Comparison of ENCODE assay signal across 1 cellular context in the genomic region with DNA sequence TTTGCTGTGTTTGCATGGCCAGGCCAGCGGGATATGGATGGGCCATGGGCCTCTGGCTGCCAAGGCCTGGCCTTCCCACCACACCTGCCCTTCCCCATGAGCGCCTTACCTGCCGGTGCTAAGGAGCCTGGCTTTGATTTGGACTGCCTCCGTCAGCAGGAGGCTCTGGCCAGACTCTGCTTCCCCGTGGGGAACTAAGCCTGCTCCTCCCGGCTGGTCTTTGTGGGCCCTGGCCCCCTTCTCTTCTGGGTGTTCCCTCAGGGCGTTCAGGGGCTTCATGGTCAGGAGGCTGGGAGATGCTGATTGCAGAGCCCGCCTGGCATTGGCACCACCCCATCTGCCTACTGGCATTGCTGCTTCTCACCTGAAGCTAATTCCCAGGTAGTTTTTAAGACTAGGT.
TF ChIP-seq lines count a peak whose summit lies in the region.

No MANE protein-coding gene starts in this region.

TF ChIP-seq in HepG2, 621 proteins besides CTCF, POLR2A, EP300 and RAD21:
- TF ChIP-seq, protein P1, sequence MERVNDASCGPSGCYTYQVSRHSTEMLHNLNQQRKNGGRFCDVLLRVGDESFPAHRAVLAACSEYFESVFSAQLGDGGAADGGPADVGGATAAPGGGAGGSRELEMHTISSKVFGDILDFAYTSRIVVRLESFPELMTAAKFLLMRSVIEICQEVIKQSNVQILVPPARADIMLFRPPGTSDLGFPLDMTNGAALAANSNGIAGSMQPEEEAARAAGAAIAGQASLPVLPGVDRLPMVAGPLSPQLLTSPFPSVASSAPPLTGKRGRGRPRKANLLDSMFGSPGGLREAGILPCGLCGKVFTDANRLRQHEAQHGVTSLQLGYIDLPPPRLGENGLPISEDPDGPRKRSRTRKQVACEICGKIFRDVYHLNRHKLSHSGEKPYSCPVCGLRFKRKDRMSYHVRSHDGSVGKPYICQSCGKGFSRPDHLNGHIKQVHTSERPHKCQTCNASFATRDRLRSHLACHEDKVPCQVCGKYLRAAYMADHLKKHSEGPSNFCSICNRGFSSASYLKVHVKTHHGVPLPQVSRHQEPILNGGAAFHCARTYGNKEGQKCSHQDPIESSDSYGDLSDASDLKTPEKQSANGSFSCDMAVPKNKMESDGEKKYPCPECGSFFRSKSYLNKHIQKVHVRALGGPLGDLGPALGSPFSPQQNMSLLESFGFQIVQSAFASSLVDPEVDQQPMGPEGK (CRISPR knock-in tag; IDR thresholded peaks at IDR 0.05), result no peak
- TF ChIP-seq, protein P2, sequence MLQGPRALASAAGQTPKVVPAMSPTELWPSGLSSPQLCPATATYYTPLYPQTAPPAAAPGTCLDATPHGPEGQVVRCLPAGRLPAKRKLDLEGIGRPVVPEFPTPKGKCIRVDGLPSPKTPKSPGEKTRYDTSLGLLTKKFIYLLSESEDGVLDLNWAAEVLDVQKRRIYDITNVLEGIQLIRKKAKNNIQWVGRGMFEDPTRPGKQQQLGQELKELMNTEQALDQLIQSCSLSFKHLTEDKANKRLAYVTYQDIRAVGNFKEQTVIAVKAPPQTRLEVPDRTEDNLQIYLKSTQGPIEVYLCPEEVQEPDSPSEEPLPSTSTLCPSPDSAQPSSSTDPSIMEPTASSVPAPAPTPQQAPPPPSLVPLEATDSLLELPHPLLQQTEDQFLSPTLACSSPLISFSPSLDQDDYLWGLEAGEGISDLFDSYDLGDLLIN (CRISPR knock-in tag; IDR thresholded peaks at IDR 0.05; ENCODE audit: borderline replicate concordance), result no peak
- TF ChIP-seq GABPB1 (CRISPR knock-in tag; IDR thresholded peaks at IDR 0.05) (no peak), BRD4 (CRISPR knock-in tag; IDR thresholded peaks at IDR 0.05) (no peak), HDAC2 (CRISPR knock-in tag; IDR thresholded peaks at IDR 0.05) (no peak), KDM5B (CRISPR knock-in tag; IDR thresholded peaks at IDR 0.05; ENCODE audit: borderline replicate concordance) (no peak), ZNF383 (CRISPR knock-in tag; IDR thresholded peaks at IDR 0.05; ENCODE audit: borderline replicate concordance) (no peak), KLF9 (CRISPR knock-in tag; IDR thresholded peaks at IDR 0.05; ENCODE audit: low read depth) (no peak), GLI4 (CRISPR knock-in tag; IDR thresholded peaks at IDR 0.05; ENCODE audit: borderline replicate concordance) (no peak), ZNF350 (CRISPR knock-in tag; IDR thresholded peaks at IDR 0.05; ENCODE audit: borderline replicate concordance, low read depth) (no peak), JARID2 (CRISPR knock-in tag; IDR thresholded peaks at IDR 0.05; ENCODE audit: insufficient replicate concordance) (no peak), FOXA1 (IDR thresholded peaks at IDR 0.05) (no peak), FOXA1 (CRISPR knock-in tag; IDR thresholded peaks at IDR 0.05) (no peak)
- TF ChIP-seq, protein P3, sequence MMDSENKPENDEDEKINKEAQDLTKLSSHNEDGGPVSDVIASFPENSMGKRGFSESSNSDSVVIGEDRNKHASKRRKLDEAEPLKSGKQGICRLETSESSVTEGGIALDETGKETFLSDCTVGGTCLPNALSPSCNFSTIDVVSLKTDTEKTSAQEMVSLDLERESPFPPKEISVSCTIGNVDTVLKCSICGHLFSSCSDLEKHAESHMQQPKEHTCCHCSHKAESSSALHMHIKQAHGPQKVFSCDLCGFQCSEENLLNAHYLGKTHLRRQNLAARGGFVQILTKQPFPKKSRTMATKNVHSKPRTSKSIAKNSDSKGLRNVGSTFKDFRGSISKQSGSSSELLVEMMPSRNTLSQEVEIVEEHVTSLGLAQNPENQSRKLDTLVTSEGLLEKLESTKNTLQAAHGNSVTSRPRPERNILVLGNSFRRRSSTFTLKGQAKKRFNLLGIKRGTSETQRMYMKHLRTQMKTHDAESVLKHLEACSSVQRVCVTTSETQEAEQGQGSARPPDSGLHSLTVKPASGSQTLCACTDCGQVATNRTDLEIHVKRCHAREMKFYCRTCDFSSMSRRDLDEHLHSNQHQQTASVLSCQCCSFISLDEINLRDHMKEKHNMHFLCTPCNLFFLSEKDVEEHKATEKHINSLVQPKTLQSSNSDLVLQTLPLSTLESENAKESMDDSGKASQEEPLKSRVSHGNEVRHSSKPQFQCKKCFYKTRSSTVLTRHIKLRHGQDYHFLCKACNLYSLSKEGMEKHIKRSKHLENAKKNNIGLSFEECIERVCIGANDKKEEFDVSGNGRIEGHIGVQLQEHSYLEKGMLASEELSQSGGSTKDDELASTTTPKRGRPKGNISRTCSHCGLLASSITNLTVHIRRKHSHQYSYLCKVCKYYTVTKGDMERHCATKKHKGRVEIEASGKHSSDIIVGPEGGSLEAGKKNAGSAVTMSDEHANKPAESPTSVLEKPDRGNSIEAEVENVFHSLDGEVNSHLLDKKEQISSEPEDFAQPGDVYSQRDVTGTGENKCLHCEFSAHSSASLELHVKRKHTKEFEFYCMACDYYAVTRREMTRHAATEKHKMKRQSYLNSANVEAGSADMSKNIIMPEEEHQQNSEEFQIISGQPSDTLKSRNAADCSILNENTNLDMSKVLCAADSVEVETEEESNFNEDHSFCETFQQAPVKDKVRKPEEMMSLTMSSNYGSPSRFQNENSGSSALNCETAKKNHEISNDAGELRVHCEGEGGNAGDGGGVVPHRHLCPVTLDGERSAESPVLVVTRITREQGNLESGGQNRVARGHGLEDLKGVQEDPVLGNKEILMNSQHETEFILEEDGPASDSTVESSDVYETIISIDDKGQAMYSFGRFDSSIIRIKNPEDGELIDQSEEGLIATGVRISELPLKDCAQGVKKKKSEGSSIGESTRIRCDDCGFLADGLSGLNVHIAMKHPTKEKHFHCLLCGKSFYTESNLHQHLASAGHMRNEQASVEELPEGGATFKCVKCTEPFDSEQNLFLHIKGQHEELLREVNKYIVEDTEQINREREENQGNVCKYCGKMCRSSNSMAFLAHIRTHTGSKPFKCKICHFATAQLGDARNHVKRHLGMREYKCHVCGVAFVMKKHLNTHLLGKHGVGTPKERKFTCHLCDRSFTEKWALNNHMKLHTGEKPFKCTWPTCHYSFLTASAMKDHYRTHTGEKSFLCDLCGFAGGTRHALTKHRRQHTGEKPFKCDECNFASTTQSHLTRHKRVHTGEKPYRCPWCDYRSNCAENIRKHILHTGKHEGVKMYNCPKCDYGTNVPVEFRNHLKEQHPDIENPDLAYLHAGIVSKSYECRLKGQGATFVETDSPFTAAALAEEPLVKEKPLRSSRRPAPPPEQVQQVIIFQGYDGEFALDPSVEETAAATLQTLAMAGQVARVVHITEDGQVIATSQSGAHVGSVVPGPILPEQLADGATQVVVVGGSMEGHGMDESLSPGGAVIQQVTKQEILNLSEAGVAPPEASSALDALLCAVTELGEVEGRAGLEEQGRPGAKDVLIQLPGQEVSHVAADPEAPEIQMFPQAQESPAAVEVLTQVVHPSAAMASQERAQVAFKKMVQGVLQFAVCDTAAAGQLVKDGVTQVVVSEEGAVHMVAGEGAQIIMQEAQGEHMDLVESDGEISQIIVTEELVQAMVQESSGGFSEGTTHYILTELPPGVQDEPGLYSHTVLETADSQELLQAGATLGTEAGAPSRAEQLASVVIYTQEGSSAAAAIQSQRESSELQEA (CRISPR knock-in tag; IDR thresholded peaks at IDR 0.05; ENCODE audit: not compliant biosample characterization), result no peak
